8 cellular contexts compared by ENCODE assay signal in the genomic region with DNA sequence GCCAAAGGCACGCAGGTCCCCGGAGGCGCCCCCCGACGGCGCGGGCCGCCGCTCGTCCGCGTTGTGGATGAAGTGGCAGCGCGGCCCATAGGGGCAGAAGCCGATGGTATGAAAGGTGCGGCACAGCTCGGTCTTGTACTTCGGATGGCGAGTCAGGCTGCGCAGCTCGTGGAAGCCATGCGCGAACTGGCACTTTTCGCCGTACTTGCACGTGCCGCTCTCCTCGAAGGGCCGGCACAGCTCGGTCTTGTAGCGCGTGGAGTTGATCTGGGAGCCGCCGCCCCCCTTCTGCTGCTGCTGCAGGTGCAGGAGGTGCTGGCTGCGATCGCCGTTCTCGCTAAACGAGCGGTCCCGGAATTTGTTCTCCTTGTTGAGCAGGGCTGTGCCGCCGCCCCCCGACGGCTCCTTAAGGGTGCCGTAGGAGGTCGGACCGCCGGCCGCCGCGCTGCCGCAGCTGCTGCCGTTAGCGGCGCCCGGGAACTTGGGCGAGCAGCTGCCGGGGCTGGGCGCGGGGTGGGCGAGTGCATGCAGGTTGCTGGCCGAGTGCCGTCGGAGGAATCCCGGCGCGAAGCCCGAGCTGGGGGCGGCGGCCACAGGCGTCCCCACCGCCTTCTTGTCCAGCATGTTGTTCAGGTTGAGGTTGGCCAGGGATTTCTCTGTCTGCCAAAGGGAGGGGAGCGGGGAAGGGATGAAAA. TPM values are rescaled to one million over a fixed set of nuclear protein-coding genes. Genes with fewer than 3 reads are reported as not detected.
A peak's percentile ranks its signal among the peaks of the same experiment; 100 is the strongest.
DNase-seq lines count a peak whose midpoint lies in the region; ATAC-seq and TF ChIP-seq lines count a peak whose summit lies in the region.

No MANE protein-coding gene starts in this region.

- H3K36me3 ChIP-seq in CD8-positive, alpha-beta T cell (ENCODE audit: insufficient read depth, low read length) = peaks cover 37% of the 10 kb centered on the region

- H3K27ac Mint-ChIP-seq in CD8-positive, alpha-beta T cell = peak overlapping the region; percentile 93
- H3K27ac Mint-ChIP-seq in dendritic cell treated with granulocyte-macrophage colony-stimulating factor and Interleukin-4, amounts not matched to agents 40 ng/mL and 50 ng/mL, for 4 days = peak overlapping the region; percentile 98

- intact Hi-C loops in CD8-positive, alpha-beta T cell (cut with DNase I, micrococcal nuclease) = loop anchor here in 1 of 2 experiments (5.0 kb wide), 1 partner anchor 317 kb away; no protein-coding TSS in a partner anchor
- intact Hi-C loops in dendritic cell treated with granulocyte-macrophage colony-stimulating factor and Interleukin-4, amounts not matched to agents 40 ng/mL and 50 ng/mL, for 4 days (cut with micrococcal nuclease) = loop anchor here (5.0 kb wide), 2 partner anchors 317 to 398 kb away; no protein-coding TSS in a partner anchor

- peaks cover 30% of the 10 kb centered on the region for H3K4me1 ChIP-seq in CD8-positive, alpha-beta T cell (ENCODE audit: insufficient read depth, low read length)

- H3K4me3 Mint-ChIP-seq in CD8-positive, alpha-beta T cell = peak overlapping the region; percentile 96
- peak overlapping the region; percentile 93 for H3K4me3 Mint-ChIP-seq in dendritic cell treated with granulocyte-macrophage colony-stimulating factor and Interleukin-4, amounts not matched to agents 40 ng/mL and 50 ng/mL, for 4 days

- H3K4me1 Mint-ChIP-seq in CD8-positive, alpha-beta T cell (ENCODE audit: low read depth) = peaks cover 39% of the 10 kb centered on the region
- H3K4me1 Mint-ChIP-seq in dendritic cell treated with granulocyte-macrophage colony-stimulating factor and Interleukin-4, amounts not matched to agents 40 ng/mL and 50 ng/mL, for 4 days (ENCODE audit: low read depth) = peaks cover 42% of the 10 kb centered on the region

- no peaks in the 10 kb centered on the region for H3K27me3 ChIP-seq in CD8-positive, alpha-beta T cell (ENCODE audit: insufficient read depth, low read length)

- peaks cover 57% of the 10 kb centered on the region for H3K36me3 Mint-ChIP-seq in CD8-positive, alpha-beta T cell
- H3K36me3 Mint-ChIP-seq in dendritic cell treated with granulocyte-macrophage colony-stimulating factor and Interleukin-4, amounts not matched to agents 40 ng/mL and 50 ng/mL, for 4 days (ENCODE audit: low read depth) = peaks cover 77% of the 10 kb centered on the region

- peak overlapping the region; percentile 89 for H3K4me3 ChIP-seq in CD8-positive, alpha-beta T cell (ENCODE audit: low read depth, low read length)

- no peaks in the 10 kb centered on the region for H3K9me3 Mint-ChIP-seq in CD8-positive, alpha-beta T cell
- H3K9me3 Mint-ChIP-seq in dendritic cell treated with granulocyte-macrophage colony-stimulating factor and Interleukin-4, amounts not matched to agents 40 ng/mL and 50 ng/mL, for 4 days = no peaks in the 10 kb centered on the region

- no peaks in the 10 kb centered on the region for H3K27me3 Mint-ChIP-seq in CD8-positive, alpha-beta T cell (ENCODE audit: low read depth)
- H3K27me3 Mint-ChIP-seq in dendritic cell treated with granulocyte-macrophage colony-stimulating factor and Interleukin-4, amounts not matched to agents 40 ng/mL and 50 ng/mL, for 4 days = no peaks in the 10 kb centered on the region

- CTCF ChIA-PET in CD8-positive, alpha-beta T cell (lab: Charles Lee) = interaction anchor here (1.0 to 22.9 kb wide), 6 partner anchors 10 to 96 kb away, joined by 3 to 666 read pairs (median 46); no protein-coding TSS in a partner anchor

- no peak for ATAC-seq in CD8-positive, alpha-beta T cell
- ATAC-seq in GM19452 (IDR thresholded peaks at IDR 0.05; ENCODE audit: unreplicated experiment) = no peak

- POLR2A ChIA-PET in CD8-positive, alpha-beta T cell (lab: Charles Lee) = interaction anchor here (1.1 to 18.1 kb wide), 10 partner anchors 9 to 415 kb away, joined by 3 to 1192 read pairs (median 6); no protein-coding TSS in a partner anchor

- peak overlapping the region; percentile 86 for H3K27ac ChIP-seq in CD8-positive, alpha-beta T cell (ENCODE audit: low read depth, low read length)

- no peak for TF ChIP-seq CTCF in CD8-positive, alpha-beta T cell (IDR thresholded peaks at IDR 0.05)

- no peaks in the 10 kb centered on the region for H3K9me3 ChIP-seq in CD8-positive, alpha-beta T cell (ENCODE audit: low read length)

- DNase-seq in CD8-positive, alpha-beta T cell = peak; percentile 41 to 87 (median 64)
- DNase-seq in HuH-7.5 (ENCODE audit: low spot score) (peak; percentile 49), medulla oblongata (ENCODE audit: extremely low spot score) (peak; percentile 28), NCI-H345 (lab: John Stamatoyannopoulos, UW) (no peak)
- DNase-seq in activated CD4-positive, alpha-beta T cell treated with anti-CD3 and anti-CD28 coated beads for 48 hours = peak; percentile 78
- peak; percentile 29 to 41 for DNase-seq in stimulated activated CD8-positive, alpha-beta memory T cell treated with anti-CD3 and anti-CD28 coated beads, Interleukin-15, amount 100 ng/mL, for 4 hours (ENCODE audit: low read depth in 2 of 2)

RNA-seq across cellular contexts. Expression of gene ZFP36L2, which starts 1.2 kb away (rescaled TPM):
- 1,000 to 10,000 TPM; 1,270 to 1,311 TPM for total RNA-seq in CD8-positive, alpha-beta T cell
